Comparison of ENCODE assay signal across 19 cellular contexts in the genomic region with DNA sequence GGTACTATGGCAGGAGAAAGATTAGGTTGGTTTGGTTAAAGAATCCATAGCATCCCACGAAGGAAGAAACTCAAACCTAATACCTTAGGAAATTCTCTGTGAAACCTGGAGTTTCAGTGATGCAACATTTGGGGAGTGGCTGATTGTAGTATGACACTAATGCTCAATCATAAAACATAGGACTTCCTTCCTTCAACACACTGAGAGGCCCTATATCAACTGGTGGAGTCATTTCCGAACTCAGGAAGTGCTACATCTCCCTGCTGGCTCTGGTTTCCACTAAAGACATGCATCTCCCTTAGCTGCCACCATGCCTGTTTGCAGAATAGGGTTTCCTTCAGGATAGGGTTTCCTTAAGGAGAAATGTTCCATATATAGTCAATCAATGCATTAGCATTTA. TPM values are rescaled to one million over a fixed set of nuclear protein-coding genes. Genes with fewer than 3 reads are reported as not detected.
DNase-seq lines count a peak whose midpoint lies in the region; ATAC-seq and TF ChIP-seq lines count a peak whose summit lies in the region.
"Had no signal": no experiment of that assay in that cellular context is flagged by ENCODE, and none has a peak within 500 bp of the region (broad histone marks: within the 10 kb centered on the region; RNA-seq: fewer than 3 reads in every experiment).

No MANE protein-coding gene starts in this region.

- ATAC-seq in upper lobe of right lung (peak; percentile 41), T-cell (replicated peaks in 1 of 4) (no peak)
- ATAC-seq: A549, gastroesophageal sphincter, sciatic nerve had no signal

- H3K27me3 ChIP-seq in upper lobe of right lung = no peaks in the 10 kb centered on the region
- H3K27me3 ChIP-seq: cardiac muscle cell, gastroesophageal sphincter had no signal

- no peaks in the 10 kb centered on the region for H3K27me3 Mint-ChIP-seq in activated CD4-positive, alpha-beta T cell treated with anti-CD3 and anti-CD28 coated beads, Interleukin-2, amount 10 ng/mL, durations not matched to agents 24 days and 14 days
- H3K27me3 Mint-ChIP-seq in activated CD4-positive, alpha-beta T cell treated with anti-CD3 and anti-CD28 coated beads, Interleukin-2, amount 10 ng/mL, durations not matched to agents 7 days and 5 days = no peaks in the 10 kb centered on the region
- no peaks in the 10 kb centered on the region for H3K27me3 Mint-ChIP-seq in T-cell
- H3K27me3 Mint-ChIP-seq: activated B cell treated with CpG ODN at 0.5 μM for 24 hours; activated naive CD8-positive, alpha-beta T cell had no signal

- no peak overlapping the region for H3K27ac ChIP-seq in upper lobe of right lung
- H3K27ac ChIP-seq: A549, cardiac muscle cell, gastroesophageal sphincter had no signal

- intact Hi-C loops in activated CD4-positive, alpha-beta T cell treated with anti-CD3 and anti-CD28 coated beads, Interleukin-2, amount 10 ng/mL, durations not matched to agents 24 days and 14 days (cut with micrococcal nuclease) = loop anchor here (10.0 kb wide), 1 partner anchor 1263 kb away; a partner anchor contains a TSS
- intact Hi-C loops in upper lobe of right lung (cut with DNase I) = no loop called here

- peaks cover 5% of the 10 kb centered on the region for H3K36me3 Mint-ChIP-seq in activated CD4-positive, alpha-beta T cell treated with anti-CD3 and anti-CD28 coated beads, Interleukin-2, amount 10 ng/mL, durations not matched to agents 24 days and 14 days (ENCODE audit: low read depth)
- H3K36me3 Mint-ChIP-seq in activated CD4-positive, alpha-beta T cell treated with anti-CD3 and anti-CD28 coated beads, Interleukin-2, amount 10 ng/mL, durations not matched to agents 7 days and 5 days (ENCODE audit: low read depth) = peaks cover 8% of the 10 kb centered on the region
- H3K36me3 Mint-ChIP-seq in T-cell = peaks cover 8% of the 10 kb centered on the region
- H3K36me3 Mint-ChIP-seq: activated naive CD8-positive, alpha-beta T cell; immature natural killer cell had no signal

- no peak overlapping the region for H3K4me3 Mint-ChIP-seq in activated CD4-positive, alpha-beta T cell treated with anti-CD3 and anti-CD28 coated beads, Interleukin-2, amount 10 ng/mL, durations not matched to agents 24 days and 14 days
- no peak overlapping the region for H3K4me3 Mint-ChIP-seq in activated CD4-positive, alpha-beta T cell treated with anti-CD3 and anti-CD28 coated beads, Interleukin-2, amount 10 ng/mL, durations not matched to agents 7 days and 5 days
- no peak overlapping the region for H3K4me3 Mint-ChIP-seq in T-cell
- H3K4me3 Mint-ChIP-seq: activated B cell treated with CpG ODN at 0.5 μM for 24 hours; activated naive CD8-positive, alpha-beta T cell; immature natural killer cell had no signal

- no peak overlapping the region for H3K4me3 ChIP-seq in upper lobe of right lung
- H3K4me3 ChIP-seq: A549, cardiac muscle cell, gastroesophageal sphincter had no signal

- in situ Hi-C loops in G401 (cut with HindIII; ENCODE audit: low sequenced_read_pairs) = no loop called here

- peaks cover 12% of the 10 kb centered on the region for H3K4me1 ChIP-seq in upper lobe of right lung

- CTCF ChIA-PET in activated CD4-positive, alpha-beta T cell treated with anti-CD3 and anti-CD28 coated beads, Interleukin-2, amount 10 ng/mL, durations not matched to agents 7 days and 5 days (lab: Charles Lee) = no interaction called here
- CTCF ChIA-PET in T-cell (lab: Charles Lee) = no interaction called here

- no peaks in the 10 kb centered on the region for H3K9me3 Mint-ChIP-seq in activated CD4-positive, alpha-beta T cell treated with anti-CD3 and anti-CD28 coated beads, Interleukin-2, amount 10 ng/mL, durations not matched to agents 24 days and 14 days
- no peaks in the 10 kb centered on the region for H3K9me3 Mint-ChIP-seq in activated CD4-positive, alpha-beta T cell treated with anti-CD3 and anti-CD28 coated beads, Interleukin-2, amount 10 ng/mL, durations not matched to agents 7 days and 5 days
- H3K9me3 Mint-ChIP-seq in T-cell = no peaks in the 10 kb centered on the region
- H3K9me3 Mint-ChIP-seq: activated B cell treated with CpG ODN at 0.5 μM for 24 hours, immature natural killer cell had no signal

- no peaks in the 10 kb centered on the region for H3K9me3 ChIP-seq in upper lobe of right lung
- H3K9me3 ChIP-seq: A549, gastroesophageal sphincter had no signal

- no peak for TF ChIP-seq CTCF in upper lobe of right lung (IDR thresholded peaks at IDR 0.05)

- DNase-seq in activated CD4-positive, alpha-beta T cell treated with anti-CD3 and anti-CD28 coated beads, Interleukin-2, amount 10 ng/mL, durations not matched to agents 24 days and 14 days = peak; percentile 57
- DNase-seq in activated CD4-positive, alpha-beta T cell treated with anti-CD3 and anti-CD28 coated beads, Interleukin-2, amount 10 ng/mL, durations not matched to agents 7 days and 5 days = no peak
- peak; percentile 54 to 67 for DNase-seq in NOMO-1 (lab: John Stamatoyannopoulos, UW; ENCODE audit: unreplicated experiment in 2 of 2)
- peak; percentile 10 for DNase-seq in amniotic epithelial cell (ENCODE audit: low read depth)
- no peak for DNase-seq in upper lobe of right lung
- no peak for DNase-seq in hypothalamus (lab: John Stamatoyannopoulos, UW)
- no peak for DNase-seq in T-cell
- DNase-seq in G401 (ENCODE audit: low spot score) = no peak
- DNase-seq: activated B cell treated with CpG ODN at 0.5 μM for 24 hours; immature natural killer cell; Karpas-422; mesendoderm; stimulated activated CD4-positive, alpha-beta T cell treated with anti-CD3 and anti-CD28 coated beads, Interleukin-4, amount 100 ng/mL, for 1 hour; trophoblast cell had no signal

- H3K36me3 ChIP-seq in upper lobe of right lung = no peaks in the 10 kb centered on the region
- H3K36me3 ChIP-seq: cardiac muscle cell, gastroesophageal sphincter had no signal

- H3K4me1 Mint-ChIP-seq in activated CD4-positive, alpha-beta T cell treated with anti-CD3 and anti-CD28 coated beads, Interleukin-2, amount 10 ng/mL, durations not matched to agents 24 days and 14 days = peaks cover 32% of the 10 kb centered on the region
- H3K4me1 Mint-ChIP-seq in activated CD4-positive, alpha-beta T cell treated with anti-CD3 and anti-CD28 coated beads, Interleukin-2, amount 10 ng/mL, durations not matched to agents 7 days and 5 days = peaks cover 30% of the 10 kb centered on the region
- H3K4me1 Mint-ChIP-seq in T-cell = peaks cover 44 to 51% (median 47%) of the 10 kb centered on the region in 3 donors

- H3K27ac Mint-ChIP-seq in activated CD4-positive, alpha-beta T cell treated with anti-CD3 and anti-CD28 coated beads, Interleukin-2, amount 10 ng/mL, durations not matched to agents 24 days and 14 days = no peak overlapping the region
- H3K27ac Mint-ChIP-seq in activated CD4-positive, alpha-beta T cell treated with anti-CD3 and anti-CD28 coated beads, Interleukin-2, amount 10 ng/mL, durations not matched to agents 7 days and 5 days = no peak overlapping the region
- no peak overlapping the region for H3K27ac Mint-ChIP-seq in T-cell
- H3K27ac Mint-ChIP-seq: activated B cell treated with CpG ODN at 0.5 μM for 24 hours; activated naive CD8-positive, alpha-beta T cell had no signal

- POLR2A ChIA-PET in activated CD4-positive, alpha-beta T cell treated with anti-CD3 and anti-CD28 coated beads, Interleukin-2, amount 10 ng/mL, durations not matched to agents 7 days and 5 days (lab: Charles Lee) = no interaction called here
- POLR2A ChIA-PET in T-cell (lab: Charles Lee) = no interaction called here

RNA-seq across cellular contexts. Expression of a gene that starts 5.2 kb away (rescaled TPM):
- 22.6 and 23.1 TPM in 2 replicates for total RNA-seq in activated CD4-positive, alpha-beta T cell treated with anti-CD3 and anti-CD28 coated beads, Interleukin-2, amount 10 ng/mL, durations not matched to agents 24 days and 14 days
- 10 to 100 TPM; 27.3 to 31.4 TPM for total RNA-seq in activated CD4-positive, alpha-beta T cell treated with anti-CD3 and anti-CD28 coated beads, Interleukin-2, amount 10 ng/mL, durations not matched to agents 7 days and 5 days
- total RNA-seq in upper lobe of right lung (10.6 TPM), T-cell (10 to 100 TPM in 2 of 5 donors, 1 to 10 TPM in 3; 6.1 to 12.7 (median 8.9) TPM)
- 5.8 and 8.9 TPM in 2 replicates for total RNA-seq in G401 (2014; rRNA removed; shearing (Covaris generic))

Comparison
In these comparisons a context has a peak if more than half of its experiments do, and no peak if none do; other contexts are left out.
1. DNase-seq: peak in activated CD4-positive, alpha-beta T cell treated with anti-CD3 and anti-CD28 coated beads, Interleukin-2, amount 10 ng/mL, durations not matched to agents 24 days and 14 days (single experiment), NOMO-1 (2 of 2) and amniotic epithelial cell (single experiment); none in activated CD4-positive, alpha-beta T cell treated with anti-CD3 and anti-CD28 coated beads, Interleukin-2, amount 10 ng/mL, durations not matched to agents 7 days and 5 days (single experiment), upper lobe of right lung (single experiment), hypothalamus (0 of 51), T-cell (0 of 34) and G401 (single experiment).